ENCODE assay signal across 2 cellular contexts in the genomic region with DNA sequence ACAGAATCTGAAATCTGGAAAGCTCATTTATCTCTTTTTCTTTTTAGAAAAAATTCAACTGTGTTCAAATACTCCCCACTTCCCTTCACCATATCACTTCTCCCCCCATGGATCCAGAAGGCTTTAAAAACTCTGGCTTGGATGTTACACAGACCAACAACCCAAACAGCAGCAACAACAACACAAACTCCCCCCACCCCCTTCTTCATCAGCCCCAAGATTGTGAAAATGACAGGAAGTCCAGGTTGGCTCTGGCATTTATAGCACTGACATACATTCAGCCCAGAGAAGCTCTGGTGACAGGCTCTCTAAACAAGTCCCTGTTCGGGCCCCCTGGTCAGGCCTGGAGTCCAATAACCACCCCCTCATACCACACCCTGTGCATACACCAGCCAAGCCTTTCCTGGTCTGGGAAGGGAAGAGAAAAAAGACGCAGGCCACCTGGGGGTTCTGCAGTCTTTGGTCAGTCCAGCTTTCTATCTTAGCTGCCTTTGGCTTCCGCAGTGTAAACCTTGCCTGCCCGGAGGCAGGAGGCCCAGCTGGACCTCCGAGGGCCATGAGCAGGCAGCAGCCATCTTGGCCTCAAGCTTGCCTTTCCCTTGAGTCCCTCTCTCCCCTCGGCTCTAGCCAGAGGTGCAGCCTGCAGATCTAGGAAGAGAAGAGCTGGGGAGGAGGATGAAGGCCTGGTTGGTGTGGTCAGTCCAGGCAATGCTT.
TF ChIP-seq lines count a peak whose summit lies in the region.

No MANE protein-coding gene starts in this region.

TF ChIP-seq in HEK293, 187 proteins besides CTCF, POLR2A, EP300 and RAD21 (continued from another document):
- TF ChIP-seq PBX3 (CRISPR knock-in tag; IDR thresholded peaks at IDR 0.05) (no peak), ZNF335 (tag by site-specific recombination; conservative IDR thresholded peaks at IDR 0.05) (no peak), ZNF239 (tag by site-specific recombination; IDR thresholded peaks at IDR 0.05) (no peak), ZNF274 (IDR thresholded peaks at IDR 0.05; ENCODE audit: low read length) (no peak), ZNF274 (tag by site-specific recombination; IDR thresholded peaks at IDR 0.05; ENCODE audit: borderline replicate concordance) (no peak), GLIS2 (tag by site-specific recombination; IDR thresholded peaks at IDR 0.05) (peak; percentile 34), ZNF175 (tag by site-specific recombination; IDR thresholded peaks at IDR 0.05) (no peak), GLIS1 (tag by site-specific recombination; IDR thresholded peaks at IDR 0.05) (0 out of 2 replicates have a peak, but pooled peaks have one; percentile 30), ZSCAN18 (tag by site-specific recombination; IDR thresholded peaks at IDR 0.05) (no peak), ZNF621 (tag by site-specific recombination; IDR thresholded peaks at IDR 0.05) (no peak), ZSCAN30 (tag by site-specific recombination; IDR thresholded peaks at IDR 0.05) (no peak)
- TF ChIP-seq, protein P1, sequence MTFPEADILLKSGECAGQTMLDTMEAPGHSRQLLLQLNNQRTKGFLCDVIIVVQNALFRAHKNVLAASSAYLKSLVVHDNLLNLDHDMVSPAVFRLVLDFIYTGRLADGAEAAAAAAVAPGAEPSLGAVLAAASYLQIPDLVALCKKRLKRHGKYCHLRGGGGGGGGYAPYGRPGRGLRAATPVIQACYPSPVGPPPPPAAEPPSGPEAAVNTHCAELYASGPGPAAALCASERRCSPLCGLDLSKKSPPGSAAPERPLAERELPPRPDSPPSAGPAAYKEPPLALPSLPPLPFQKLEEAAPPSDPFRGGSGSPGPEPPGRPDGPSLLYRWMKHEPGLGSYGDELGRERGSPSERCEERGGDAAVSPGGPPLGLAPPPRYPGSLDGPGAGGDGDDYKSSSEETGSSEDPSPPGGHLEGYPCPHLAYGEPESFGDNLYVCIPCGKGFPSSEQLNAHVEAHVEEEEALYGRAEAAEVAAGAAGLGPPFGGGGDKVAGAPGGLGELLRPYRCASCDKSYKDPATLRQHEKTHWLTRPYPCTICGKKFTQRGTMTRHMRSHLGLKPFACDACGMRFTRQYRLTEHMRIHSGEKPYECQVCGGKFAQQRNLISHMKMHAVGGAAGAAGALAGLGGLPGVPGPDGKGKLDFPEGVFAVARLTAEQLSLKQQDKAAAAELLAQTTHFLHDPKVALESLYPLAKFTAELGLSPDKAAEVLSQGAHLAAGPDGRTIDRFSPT (tag by site-specific recombination; IDR thresholded peaks at IDR 0.05): no peak

TF ChIP-seq in WTC11, 78 proteins besides CTCF, POLR2A, EP300 and RAD21:
- TF ChIP-seq, protein P2, sequence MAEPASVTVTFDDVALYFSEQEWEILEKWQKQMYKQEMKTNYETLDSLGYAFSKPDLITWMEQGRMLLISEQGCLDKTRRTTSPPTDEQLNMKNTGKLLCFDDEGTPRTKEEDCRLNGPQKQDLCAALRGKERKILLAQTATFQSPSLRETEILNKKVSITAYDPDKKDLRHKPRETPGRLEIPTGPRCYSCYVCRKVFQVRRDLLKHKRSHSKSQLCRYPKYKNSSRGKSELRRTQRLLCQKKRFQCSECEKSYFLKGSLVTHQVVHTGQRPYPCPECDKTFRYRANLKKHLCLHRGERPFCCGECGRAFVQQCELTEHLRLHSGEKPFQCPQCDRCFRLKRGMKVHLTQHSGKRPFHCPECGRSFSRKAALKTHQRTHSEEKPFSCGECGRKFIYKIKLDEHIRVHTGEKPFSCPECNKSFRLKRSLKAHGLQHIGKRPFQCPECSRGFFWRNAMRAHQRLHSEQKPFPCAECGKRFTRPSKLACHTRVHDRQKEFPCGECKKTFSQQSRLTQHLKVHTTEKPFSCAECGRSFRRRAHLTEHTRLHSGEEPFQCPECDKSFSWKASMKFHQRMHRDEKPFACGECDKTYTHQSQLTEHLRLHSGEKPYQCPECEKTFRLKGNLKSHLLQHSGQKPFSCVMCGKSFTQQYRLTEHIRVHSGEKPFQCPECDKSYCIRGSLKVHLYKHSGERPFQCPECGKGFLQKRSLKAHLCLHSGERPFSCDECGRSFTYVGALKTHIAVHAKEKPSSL (CRISPR knock-in tag; conservative IDR thresholded peaks at IDR 0.05): no peak
